In the genomic region with DNA sequence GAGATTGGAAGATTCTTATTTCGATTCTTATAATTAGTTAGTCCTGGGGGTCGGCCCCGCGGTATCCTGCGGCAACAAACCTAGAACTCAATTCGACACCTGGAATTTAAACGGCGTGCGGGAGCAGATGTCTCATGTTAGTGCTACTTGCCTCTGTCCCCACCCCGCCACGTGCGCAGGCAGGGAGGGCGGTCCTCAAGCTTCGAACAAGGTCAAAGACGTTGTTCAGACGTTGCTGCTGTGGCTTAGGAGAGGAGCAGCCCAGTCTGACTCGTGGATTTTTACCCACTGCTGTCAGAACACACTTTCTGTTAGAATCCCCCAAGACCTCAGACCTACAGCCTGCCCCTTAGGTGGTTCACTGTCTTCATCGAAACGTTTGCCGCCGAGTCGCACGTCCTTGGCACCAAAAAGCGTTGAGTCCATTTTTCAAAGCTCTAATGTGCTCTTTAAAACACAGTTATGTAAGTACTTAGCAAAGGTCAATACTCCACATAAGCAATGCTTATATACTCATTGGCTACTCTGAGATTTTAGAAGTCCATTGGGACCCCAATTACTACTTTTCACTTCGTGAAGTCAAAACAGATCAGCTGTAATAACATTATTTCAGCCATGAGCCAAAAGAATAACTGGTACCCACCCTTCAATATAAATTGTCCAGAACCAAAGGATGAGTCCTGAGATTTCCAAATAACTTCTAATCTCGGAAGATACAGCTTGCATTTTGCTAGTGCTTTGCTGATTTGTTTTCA, we compare ENCODE assay signal across 1 cellular context.
TF ChIP-seq lines count a peak whose summit lies in the region.

No MANE protein-coding gene starts in this region.

TF ChIP-seq in HepG2, 621 proteins besides CTCF, POLR2A, EP300 and RAD21 (continued from another document and continues in another):
- TF ChIP-seq ZNF574 (CRISPR knock-in tag; IDR thresholded peaks at IDR 0.05) (peak; percentile 84), ZNF7 (CRISPR knock-in tag; IDR thresholded peaks at IDR 0.05) (no peak), ZFAT (CRISPR knock-in tag; conservative IDR thresholded peaks at IDR 0.05) (no peak), ZFP37 (CRISPR knock-in tag; IDR thresholded peaks at IDR 0.05; ENCODE audit: borderline replicate concordance) (peak; percentile 67; the same call in 1 of the 2 replicates), FOXA1 (IDR thresholded peaks at IDR 0.05) (no peak), FOXA1 (CRISPR knock-in tag; IDR thresholded peaks at IDR 0.05) (no peak), ONECUT2 (CRISPR knock-in tag; IDR thresholded peaks at IDR 0.05) (no peak; the same call in 1 of the 2 replicates), PLSCR1 (CRISPR knock-in tag; IDR thresholded peaks at IDR 0.05; ENCODE audit: borderline replicate concordance) (no peak), ZNF292 (CRISPR knock-in tag; IDR thresholded peaks at IDR 0.05; ENCODE audit: borderline replicate concordance, low read depth) (peak; percentile 65; the same call in 1 of the 2 replicates), ZNF672 (CRISPR knock-in tag; IDR thresholded peaks at IDR 0.05) (no peak), ZNF264 (CRISPR knock-in tag; IDR thresholded peaks at IDR 0.05) (peak; percentile 81), TARDBP (CRISPR knock-in tag; IDR thresholded peaks at IDR 0.05) (peak; percentile 31), ZNF816 (CRISPR knock-in tag; IDR thresholded peaks at IDR 0.05; ENCODE audit: borderline replicate concordance) (no peak; the same call in 1 of the 2 replicates), SETDB1 (CRISPR knock-in tag; IDR thresholded peaks at IDR 0.05; ENCODE audit: borderline replicate concordance) (no peak), FOXP1 (IDR thresholded peaks at IDR 0.05) (no peak), FOXP1 (CRISPR knock-in tag; IDR thresholded peaks at IDR 0.05) (no peak; the same call in 1 of the 2 replicates), CHD2 (IDR thresholded peaks at IDR 0.05; ENCODE audit: low read depth, low read length) (no peak; the same call in 1 of the 2 replicates), CAMTA2 (CRISPR knock-in tag; IDR thresholded peaks at IDR 0.05; ENCODE audit: borderline replicate concordance) (0 out of 2 replicates have a peak, but pooled peaks have one; percentile 36), ZNF367 (CRISPR knock-in tag; IDR thresholded peaks at IDR 0.05; ENCODE audit: borderline replicate concordance) (peak; percentile 96), CSRNP2 (CRISPR knock-in tag; conservative IDR thresholded peaks at IDR 0.05; ENCODE audit: low read depth) (no peak), ZFP36L2 (CRISPR knock-in tag; IDR thresholded peaks at IDR 0.05) (0 out of 2 replicates have a peak, but pooled peaks have one; percentile 64), HIC2 (CRISPR knock-in tag; IDR thresholded peaks at IDR 0.05; ENCODE audit: low read depth) (peak; percentile 52; the same call in 1 of the 2 replicates), CREBL2 (CRISPR knock-in tag; IDR thresholded peaks at IDR 0.05; ENCODE audit: borderline replicate concordance) (peak; percentile 69; the same call in 1 of the 2 replicates), PCBP2 (optimal IDR thresholded peaks at IDR 0.05; ENCODE audit: low read depth, low read length, poor library complexity, severe bottlenecking) (no peak), EEA1 (CRISPR knock-in tag; IDR thresholded peaks at IDR 0.05; ENCODE audit: borderline replicate concordance) (peak; percentile 63; the same call in 1 of the 2 replicates), HNRNPK (IDR thresholded peaks at IDR 0.05; ENCODE audit: low read depth, low read length, poor library complexity, severe bottlenecking) (no peak), HNF1A (IDR thresholded peaks at IDR 0.05; ENCODE audit: low read depth) (no peak), HNF1A (CRISPR knock-in tag; IDR thresholded peaks at IDR 0.05; ENCODE audit: borderline replicate concordance) (no peak)
- TF ChIP-seq, protein P1, sequence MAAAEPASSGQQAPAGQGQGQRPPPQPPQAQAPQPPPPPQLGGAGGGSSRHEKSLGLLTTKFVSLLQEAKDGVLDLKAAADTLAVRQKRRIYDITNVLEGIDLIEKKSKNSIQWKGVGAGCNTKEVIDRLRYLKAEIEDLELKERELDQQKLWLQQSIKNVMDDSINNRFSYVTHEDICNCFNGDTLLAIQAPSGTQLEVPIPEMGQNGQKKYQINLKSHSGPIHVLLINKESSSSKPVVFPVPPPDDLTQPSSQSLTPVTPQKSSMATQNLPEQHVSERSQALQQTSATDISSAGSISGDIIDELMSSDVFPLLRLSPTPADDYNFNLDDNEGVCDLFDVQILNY (CRISPR knock-in tag; conservative IDR thresholded peaks at IDR 0.05) = peak; percentile 50
- TF ChIP-seq, protein P2, sequence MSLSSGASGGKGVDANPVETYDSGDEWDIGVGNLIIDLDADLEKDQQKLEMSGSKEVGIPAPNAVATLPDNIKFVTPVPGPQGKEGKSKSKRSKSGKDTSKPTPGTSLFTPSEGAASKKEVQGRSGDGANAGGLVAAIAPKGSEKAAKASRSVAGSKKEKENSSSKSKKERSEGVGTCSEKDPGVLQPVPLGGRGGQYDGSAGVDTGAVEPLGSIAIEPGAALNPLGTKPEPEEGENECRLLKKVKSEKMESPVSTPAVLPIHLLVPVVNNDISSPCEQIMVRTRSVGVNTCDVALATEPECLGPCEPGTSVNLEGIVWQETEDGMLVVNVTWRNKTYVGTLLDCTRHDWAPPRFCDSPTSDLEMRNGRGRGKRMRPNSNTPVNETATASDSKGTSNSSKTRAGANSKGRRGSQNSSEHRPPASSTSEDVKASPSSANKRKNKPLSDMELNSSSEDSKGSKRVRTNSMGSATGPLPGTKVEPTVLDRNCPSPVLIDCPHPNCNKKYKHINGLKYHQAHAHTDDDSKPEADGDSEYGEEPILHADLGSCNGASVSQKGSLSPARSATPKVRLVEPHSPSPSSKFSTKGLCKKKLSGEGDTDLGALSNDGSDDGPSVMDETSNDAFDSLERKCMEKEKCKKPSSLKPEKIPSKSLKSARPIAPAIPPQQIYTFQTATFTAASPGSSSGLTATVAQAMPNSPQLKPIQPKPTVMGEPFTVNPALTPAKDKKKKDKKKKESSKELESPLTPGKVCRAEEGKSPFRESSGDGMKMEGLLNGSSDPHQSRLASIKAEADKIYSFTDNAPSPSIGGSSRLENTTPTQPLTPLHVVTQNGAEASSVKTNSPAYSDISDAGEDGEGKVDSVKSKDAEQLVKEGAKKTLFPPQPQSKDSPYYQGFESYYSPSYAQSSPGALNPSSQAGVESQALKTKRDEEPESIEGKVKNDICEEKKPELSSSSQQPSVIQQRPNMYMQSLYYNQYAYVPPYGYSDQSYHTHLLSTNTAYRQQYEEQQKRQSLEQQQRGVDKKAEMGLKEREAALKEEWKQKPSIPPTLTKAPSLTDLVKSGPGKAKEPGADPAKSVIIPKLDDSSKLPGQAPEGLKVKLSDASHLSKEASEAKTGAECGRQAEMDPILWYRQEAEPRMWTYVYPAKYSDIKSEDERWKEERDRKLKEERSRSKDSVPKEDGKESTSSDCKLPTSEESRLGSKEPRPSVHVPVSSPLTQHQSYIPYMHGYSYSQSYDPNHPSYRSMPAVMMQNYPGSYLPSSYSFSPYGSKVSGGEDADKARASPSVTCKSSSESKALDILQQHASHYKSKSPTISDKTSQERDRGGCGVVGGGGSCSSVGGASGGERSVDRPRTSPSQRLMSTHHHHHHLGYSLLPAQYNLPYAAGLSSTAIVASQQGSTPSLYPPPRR (CRISPR knock-in tag; IDR thresholded peaks at IDR 0.05; ENCODE audit: borderline replicate concordance) = peak; percentile 59; the same call in 1 of the 2 replicates
- TF ChIP-seq, protein P3, sequence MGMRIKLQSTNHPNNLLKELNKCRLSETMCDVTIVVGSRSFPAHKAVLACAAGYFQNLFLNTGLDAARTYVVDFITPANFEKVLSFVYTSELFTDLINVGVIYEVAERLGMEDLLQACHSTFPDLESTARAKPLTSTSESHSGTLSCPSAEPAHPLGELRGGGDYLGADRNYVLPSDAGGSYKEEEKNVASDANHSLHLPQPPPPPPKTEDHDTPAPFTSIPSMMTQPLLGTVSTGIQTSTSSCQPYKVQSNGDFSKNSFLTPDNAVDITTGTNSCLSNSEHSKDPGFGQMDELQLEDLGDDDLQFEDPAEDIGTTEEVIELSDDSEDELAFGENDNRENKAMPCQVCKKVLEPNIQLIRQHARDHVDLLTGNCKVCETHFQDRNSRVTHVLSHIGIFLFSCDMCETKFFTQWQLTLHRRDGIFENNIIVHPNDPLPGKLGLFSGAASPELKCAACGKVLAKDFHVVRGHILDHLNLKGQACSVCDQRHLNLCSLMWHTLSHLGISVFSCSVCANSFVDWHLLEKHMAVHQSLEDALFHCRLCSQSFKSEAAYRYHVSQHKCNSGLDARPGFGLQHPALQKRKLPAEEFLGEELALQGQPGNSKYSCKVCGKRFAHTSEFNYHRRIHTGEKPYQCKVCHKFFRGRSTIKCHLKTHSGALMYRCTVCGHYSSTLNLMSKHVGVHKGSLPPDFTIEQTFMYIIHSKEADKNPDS (CRISPR knock-in tag; IDR thresholded peaks at IDR 0.05) = no peak; the same call in 1 of the 2 replicates
- TF ChIP-seq, protein P4, sequence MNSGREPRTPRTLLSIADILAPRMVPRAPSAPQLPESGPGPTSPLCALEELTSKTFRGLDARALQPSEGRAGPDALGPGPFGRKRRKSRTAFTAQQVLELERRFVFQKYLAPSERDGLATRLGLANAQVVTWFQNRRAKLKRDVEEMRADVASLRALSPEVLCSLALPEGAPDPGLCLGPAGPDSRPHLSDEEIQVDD (CRISPR knock-in tag; IDR thresholded peaks at IDR 0.05; ENCODE audit: borderline replicate concordance) = peak; percentile 83; the same call in 1 of the 2 replicates
